In the genomic region with DNA sequence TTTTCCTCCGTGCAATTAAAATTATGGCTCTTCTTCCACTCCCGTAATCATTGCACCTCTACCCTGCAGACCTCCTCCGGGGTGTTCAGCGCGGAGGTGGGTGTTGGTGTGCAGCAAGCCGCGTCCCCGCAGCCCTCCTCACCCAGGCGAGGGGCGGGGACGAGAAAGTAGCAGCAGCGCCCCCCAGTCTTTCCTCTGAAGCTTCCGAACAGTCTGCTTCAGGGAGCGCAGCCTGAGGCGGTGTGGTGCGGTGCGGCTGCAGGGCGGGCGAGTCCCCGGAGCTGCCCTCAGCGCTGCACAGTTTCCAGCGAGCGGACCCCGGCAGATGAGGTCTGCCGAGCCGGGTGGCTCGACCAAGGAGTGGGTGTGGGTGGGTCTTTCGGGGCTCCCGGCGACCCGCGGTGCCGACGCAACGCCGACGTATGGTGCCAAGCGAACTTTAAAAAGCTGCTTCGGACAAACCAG, we compare ENCODE assay signal across 8 cellular contexts. TPM values are rescaled to one million over a fixed set of nuclear protein-coding genes. Genes with fewer than 3 reads are reported as not detected.
DNase-seq lines count a peak whose midpoint lies in the region; ATAC-seq, FAIRE-seq and TF ChIP-seq lines count a peak whose summit lies in the region.

Gene FRAS1, plus strand, starts transcription at position 189 of the 465 bp plus-strand sequence. CDS start 687 bp downstream, outside the sequence.

- TF ChIP-seq POLR2A in GM12891 (IDR thresholded peaks at IDR 0.05; ENCODE audit: low read depth, low read length): no peak

- ATAC-seq in HG02678 (IDR thresholded peaks at IDR 0.05; ENCODE audit: unreplicated experiment): peak; percentile 35

- FAIRE-seq in GM12891 (lab: Jason Lieb, UNC): no peak

- DNase-seq in NCI-H2081 (lab: John Stamatoyannopoulos, UW) (peak; percentile 12 to 41), NCI-H2081 treated with DMSO at 0.1 percent for 48 hours (lab: John Stamatoyannopoulos, UW) (no peak), NCI-H510A (lab: John Stamatoyannopoulos, UW) (peak; percentile 37), amygdala (lab: John Stamatoyannopoulos, UW) (peak in 30 of 56 donors; percentile 3 to 56 (median 25)), hypothalamus (lab: John Stamatoyannopoulos, UW) (peak in 27 of 51 donors; percentile 1 to 79 (median 21)), renal cortical epithelial cell (ENCODE audit: low read depth) (no peak), GM12891 (ENCODE audit: insufficient read length, low spot score) (no peak)

TF ChIP-seq in GM12891, 5 proteins besides CTCF, POLR2A, EP300 and RAD21:
- TF ChIP-seq TAF1 (IDR thresholded peaks at IDR 0.05; ENCODE audit: low read depth, low read length): no peak
- no peak for TF ChIP-seq POU2F2 (IDR thresholded peaks at IDR 0.05; ENCODE audit: low read depth, low read length)
- no peak for TF ChIP-seq PAX5 (IDR thresholded peaks at IDR 0.05; ENCODE audit: insufficient read depth, low read length, severe bottlenecking)
- TF ChIP-seq SPI1 (IDR thresholded peaks at IDR 0.05; ENCODE audit: low read depth, low read length): no peak
- no peak for TF ChIP-seq POLR2AphosphoS5 (IDR thresholded peaks at IDR 0.05; ENCODE audit: low read depth, low read length)

RNA-seq across cellular contexts. Expression of gene FRAS1, which starts in this region (rescaled TPM):
- total RNA-seq in renal cortical epithelial cell: 4.2 and 30.3 TPM in 2 replicates
- 0.01 TPM for polyA plus RNA-seq in GM12891 (2012; ENCODE audit: low read depth, missing spikeins)

Comparison
In these comparisons a context has a peak if more than half of its experiments do, and no peak if none do; other contexts are left out.
1. DNase-seq: peak in NCI-H2081 (2 of 2), NCI-H510A (single experiment), amygdala (30 of 56) and hypothalamus (27 of 51); none in NCI-H2081 treated with DMSO at 0.1 percent for 48 hours (single experiment), renal cortical epithelial cell (single experiment) and GM12891 (single experiment).